Comparison of ENCODE assay signal across 24 cellular contexts in genomic region chr9:133088756-133089155, GRCh38. TPM values are rescaled to one million over a fixed set of nuclear protein-coding genes. Genes with fewer than 3 reads are reported as not detected.
"Had no signal": no experiment of that assay in that cellular context is flagged by ENCODE, and none has a peak within 500 bp of the region (broad histone marks: within the 10 kb centered on the region; RNA-seq: fewer than 3 reads in every experiment).

No MANE protein-coding gene starts in this region.

- H3K4me1 ChIP-seq: right atrium auricular region, right lobe of liver, stomach, testis, thyroid gland, upper lobe of right lung had no signal

- H3K27ac Mint-ChIP-seq: memory B cell; natural killer cell treated with Interleukin-12 subunit alpha and Interleukin-12 subunit beta and Interleukin-15 and Interleukin-18, amount 100 ng/mL, for 72 hours; progenitor cell of endocrine pancreas; stimulated activated naive B cell treated with anti-CD40 and anti-IgM and Interleukin-4, amounts not matched to agents 10 μg/mL and 1 μg/mL and 100 μg/mL, for 72 hours had no signal

- DNase-seq: hypothalamus; islet precursor cell; left ventricle myocardium inferior; midbrain; mucosa of descending colon; naive thymus-derived CD4-positive, alpha-beta T cell; nucleus accumbens; right lobe of liver; stimulated activated CD4-positive, alpha-beta T cell treated with anti-CD3 and anti-CD28 coated beads, Interleukin-1b, Interleukin-23, amount 100 ng/mL, for 48 hours; stimulated activated CD4-positive, alpha-beta T cell treated with anti-CD3 and anti-CD28 coated beads, Interleukin-2, amount 100 ng/mL, for 48 hours; stimulated activated naive B cell treated with anti-CD40 and anti-IgM and Interleukin-4, amounts not matched to agents 10 μg/mL and 1 μg/mL and 100 μg/mL, for 72 hours; stimulated activated naive CD8-positive, alpha-beta T cell treated with anti-CD3 and anti-CD28 coated beads, Interleukin-15, Interleukin-2, amounts not matched to agents 100 U/mL and 50 U/mL, for 24 hours; stomach; testis; thyroid gland; trophoblast cell had no signal

- H3K36me3 Mint-ChIP-seq: memory B cell; natural killer cell treated with Interleukin-12 subunit alpha and Interleukin-12 subunit beta and Interleukin-15 and Interleukin-18, amount 100 ng/mL, for 72 hours had no signal

- H3K4me3 ChIP-seq: left ventricle myocardium inferior, lung, mucosa of descending colon, right atrium auricular region, right lobe of liver, smooth muscle cell, stomach, testis, thyroid gland, upper lobe of right lung had no signal

- H3K9me3 ChIP-seq: left ventricle myocardium inferior, mucosa of descending colon, right atrium auricular region, right lobe of liver, stomach, testis, thyroid gland, upper lobe of right lung had no signal

- H3K27me3 Mint-ChIP-seq: memory B cell; naive thymus-derived CD4-positive, alpha-beta T cell; natural killer cell treated with Interleukin-12 subunit alpha and Interleukin-12 subunit beta and Interleukin-15 and Interleukin-18, amount 100 ng/mL, for 72 hours; progenitor cell of endocrine pancreas; stimulated activated naive B cell treated with anti-CD40 and anti-IgM and Interleukin-4, amounts not matched to agents 10 μg/mL and 1 μg/mL and 100 μg/mL, for 72 hours had no signal

- H3K4me3 Mint-ChIP-seq: memory B cell; naive thymus-derived CD4-positive, alpha-beta T cell; natural killer cell treated with Interleukin-12 subunit alpha and Interleukin-12 subunit beta and Interleukin-15 and Interleukin-18, amount 100 ng/mL, for 72 hours; stimulated activated naive B cell treated with anti-CD40 and anti-IgM and Interleukin-4, amounts not matched to agents 10 μg/mL and 1 μg/mL and 100 μg/mL, for 72 hours had no signal

- H3K9me3 Mint-ChIP-seq: natural killer cell treated with Interleukin-12 subunit alpha and Interleukin-12 subunit beta and Interleukin-15 and Interleukin-18, amount 100 ng/mL, for 72 hours; stimulated activated naive B cell treated with anti-CD40 and anti-IgM and Interleukin-4, amounts not matched to agents 10 μg/mL and 1 μg/mL and 100 μg/mL, for 72 hours had no signal

- H3K4me1 Mint-ChIP-seq: memory B cell; naive thymus-derived CD4-positive, alpha-beta T cell; stimulated activated naive B cell treated with anti-CD40 and anti-IgM and Interleukin-4, amounts not matched to agents 10 μg/mL and 1 μg/mL and 100 μg/mL, for 72 hours had no signal

- H3K27me3 ChIP-seq: right atrium auricular region, right lobe of liver, stomach, testis, thyroid gland, upper lobe of right lung had no signal

- H3K4me2 ChIP-seq: smooth muscle cell had no signal

- H3K27ac ChIP-seq: right atrium auricular region, right lobe of liver, stomach, testis, thyroid gland, upper lobe of right lung had no signal

- ATAC-seq: naive thymus-derived CD4-positive, alpha-beta T cell; natural killer cell treated with Interleukin-12 subunit alpha and Interleukin-12 subunit beta and Interleukin-15 and Interleukin-18, amount 100 ng/mL, for 72 hours; right lobe of liver; upper lobe of right lung had no signal

- FAIRE-seq: urothelium cell line had no signal

- H3K36me3 ChIP-seq: left ventricle myocardium inferior, right atrium auricular region, right lobe of liver, stomach, thyroid gland, upper lobe of right lung had no signal

RNA-seq across cellular contexts. Expression of gene CEL, which starts 27.0 kb away (rescaled TPM):
- polyA plus RNA-seq: naive thymus-derived CD4-positive, alpha-beta T cell had no signal
